ENCODE assay signal across 10 cellular contexts in the genomic region with DNA sequence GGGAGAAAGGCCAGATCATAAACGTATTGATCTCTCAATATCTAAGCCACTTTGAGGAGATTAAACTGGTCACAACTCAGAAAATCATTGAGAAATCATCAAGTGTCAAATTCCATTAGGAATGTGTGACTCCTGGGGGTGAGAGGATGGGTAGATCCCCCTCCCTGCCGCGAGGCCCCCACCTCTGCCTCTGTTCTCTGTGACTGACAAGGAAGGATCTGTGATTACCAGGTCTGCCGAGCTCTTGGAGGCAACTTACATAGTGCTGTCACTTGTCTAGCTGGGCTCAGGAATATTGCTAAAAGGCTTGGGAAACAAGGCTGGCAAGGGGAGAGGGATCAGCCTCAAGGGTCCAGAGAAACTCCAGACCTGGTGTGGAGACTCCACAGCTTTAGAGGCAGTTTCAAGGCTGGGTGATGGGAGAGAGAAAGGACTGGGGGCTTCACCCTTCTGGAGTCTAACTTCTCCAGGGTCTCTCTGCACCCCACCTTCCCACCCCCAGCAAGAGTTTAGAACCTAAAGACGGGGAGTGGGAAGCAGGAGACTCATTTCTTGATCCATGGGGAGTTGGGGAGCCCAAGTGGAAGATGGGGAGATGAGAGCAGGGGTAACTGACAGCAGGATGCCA. TPM values are rescaled to one million over a fixed set of nuclear protein-coding genes. Genes with fewer than 3 reads are reported as not detected.
DNase-seq lines count a peak whose midpoint lies in the region; ATAC-seq and TF ChIP-seq lines count a peak whose summit lies in the region.
"Had no signal": no experiment of that assay in that cellular context is flagged by ENCODE, and none has a peak within 500 bp of the region (broad histone marks: within the 10 kb centered on the region; RNA-seq: fewer than 3 reads in every experiment).

No MANE protein-coding gene starts in this region.

- H3K4me1 ChIP-seq in right cardiac atrium (ENCODE audit: control insufficient read depth, insufficient read depth, low read length) (peaks cover 50% of the 10 kb centered on the region), uterus (peaks cover 21 to 30% of the 10 kb centered on the region in 2 donors)

- no peak for ATAC-seq in right cardiac atrium
- ATAC-seq in Right ventricle myocardium inferior: no peak
- no peak for ATAC-seq in activated CD4-positive, CD25-positive, alpha-beta regulatory T cell treated with anti-CD3 and anti-CD28 coated beads, Interleukin-2, amount 50 U/mL, for 24 hours
- no peak for ATAC-seq in HG03139 (IDR thresholded peaks at IDR 0.05; ENCODE audit: unreplicated experiment)

- H3K27ac ChIP-seq in right cardiac atrium (ENCODE audit: low read length) (peak overlapping the region; percentile 97), coronary artery (peak overlapping the region; percentile 100), uterus (peak overlapping the region; percentile 98 to 100)

- no peak for TF ChIP-seq CTCF in coronary artery (IDR thresholded peaks at IDR 0.05)
- no peak for TF ChIP-seq CTCF in neural crest cell (conservative IDR thresholded peaks at IDR 0.05)
- no peak for TF ChIP-seq CTCF in uterus (IDR thresholded peaks at IDR 0.05)

- H3K4me3 Mint-ChIP-seq in neural crest cell: peak overlapping the region; percentile 85

- TF ChIP-seq POLR2A in uterus (IDR thresholded peaks at IDR 0.05): no peak

- H3K36me3 Mint-ChIP-seq in neural crest cell (ENCODE audit: low read depth): no peaks in the 10 kb centered on the region

- no peaks in the 10 kb centered on the region for H3K9me3 Mint-ChIP-seq in neural crest cell

- H3K36me3 ChIP-seq in uterus: no peaks in the 10 kb centered on the region

- H3K9me3 ChIP-seq in right cardiac atrium (ENCODE audit: control insufficient read depth, low read length) (no peaks in the 10 kb centered on the region), uterus (no peaks in the 10 kb centered on the region)

- WGBS in right cardiac atrium: 59% methylated on average over 5 of the region's 5 CpGs

- H3K4me3 ChIP-seq in right cardiac atrium (ENCODE audit: low read length): no peak overlapping the region
- peak overlapping the region; percentile 39 for H3K4me3 ChIP-seq in coronary artery
- no peak overlapping the region for H3K4me3 ChIP-seq in uterus

- peaks cover 65% of the 10 kb centered on the region for H3K4me1 Mint-ChIP-seq in neural crest cell

- H3K27me3 Mint-ChIP-seq in neural crest cell (ENCODE audit: low read depth): no peaks in the 10 kb centered on the region

- H3K27ac Mint-ChIP-seq in neural crest cell (ENCODE audit: unreplicated experiment): peak overlapping the region; percentile 71

- no peak for DNase-seq in right cardiac atrium
- no peak for DNase-seq in Right ventricle myocardium inferior (ENCODE audit: missing footprints)
- peak; percentile 83 for DNase-seq in coronary artery (ENCODE audit: low spot score)
- no peak for DNase-seq in neural crest cell (ENCODE audit: low read depth, low spot score)
- DNase-seq in uterus: no peak
- no peak for DNase-seq in NAMALWA (ENCODE audit: low spot score)
- DNase-seq: activated CD8-positive, alpha-beta memory T cell treated with anti-CD3 and anti-CD28 coated beads, Interleukin-2, amount 50 U/mL, for 48 hours; NCI-H2081 had no signal

- H3K27me3 ChIP-seq in right cardiac atrium (ENCODE audit: control insufficient read depth, insufficient read depth) (no peaks in the 10 kb centered on the region), uterus (no peaks in the 10 kb centered on the region)

- intact Hi-C loops in right cardiac atrium (cut with DNase I): loop anchor here in 3 of 4 donors (2.0 to 5.0 kb wide), 3 partner anchors 36 to 123 kb away; partner anchors contain the start of gene FKBP5 (in 3 of the 3)
- intact Hi-C loops in Right ventricle myocardium inferior (cut with DNase I): no loop called here
- intact Hi-C loops in uterus (cut with DNase I; ENCODE audit: low total_unique reads): loop anchor here (5.0 kb wide), 1 partner anchor 38 kb away; the partner anchor contains the start of gene FKBP5

RNA-seq across cellular contexts. Expression of gene ARMC12, which starts 11.6 kb away (rescaled TPM):
- under 1 TPM in 1 of 4 donors, not detected in 3; 0.31 TPM for total RNA-seq in right cardiac atrium
- 0.32 TPM for polyA plus RNA-seq in right cardiac atrium
- not detected for total RNA-seq in Right ventricle myocardium inferior
- total RNA-seq in neural crest cell: 2.7 and 2.9 TPM in 2 replicates
- total RNA-seq in uterus: 1 to 10 TPM in 2 of 4 donors, not detected in 2; 1.6 TPM

RNA-seq across cellular contexts. Expression of gene FKBP5, which starts 36.5 kb away (rescaled TPM):
- total RNA-seq in right cardiac atrium (100 to 1,000 TPM; 109 to 155 (median 111) TPM), Right ventricle myocardium inferior (101 TPM), neural crest cell (39.6 and 40.4 TPM in 2 replicates), uterus (100 to 1,000 TPM in 2 of 4 donors, 10 to 100 TPM in 2; 35.1 to 197 (median 84.5) TPM)
- 75.0 TPM for polyA plus RNA-seq in right cardiac atrium

RNA-seq across cellular contexts. Expression of gene CLPSL2, which starts 51.2 kb away (rescaled TPM):
- not detected for total RNA-seq in right cardiac atrium
- polyA plus RNA-seq in right cardiac atrium: not detected
- not detected for total RNA-seq in Right ventricle myocardium inferior
- total RNA-seq in neural crest cell: not detected in 2 replicates
- total RNA-seq in uterus: not detected

RNA-seq across cellular contexts. Expression of gene CLPSL1, which starts 55.6 kb away (rescaled TPM):
- not detected for total RNA-seq in right cardiac atrium
- polyA plus RNA-seq in right cardiac atrium: not detected
- not detected for total RNA-seq in Right ventricle myocardium inferior
- not detected in 2 replicates for total RNA-seq in neural crest cell
- not detected for total RNA-seq in uterus
